2 cellular contexts compared by ENCODE assay signal in the genomic region with DNA sequence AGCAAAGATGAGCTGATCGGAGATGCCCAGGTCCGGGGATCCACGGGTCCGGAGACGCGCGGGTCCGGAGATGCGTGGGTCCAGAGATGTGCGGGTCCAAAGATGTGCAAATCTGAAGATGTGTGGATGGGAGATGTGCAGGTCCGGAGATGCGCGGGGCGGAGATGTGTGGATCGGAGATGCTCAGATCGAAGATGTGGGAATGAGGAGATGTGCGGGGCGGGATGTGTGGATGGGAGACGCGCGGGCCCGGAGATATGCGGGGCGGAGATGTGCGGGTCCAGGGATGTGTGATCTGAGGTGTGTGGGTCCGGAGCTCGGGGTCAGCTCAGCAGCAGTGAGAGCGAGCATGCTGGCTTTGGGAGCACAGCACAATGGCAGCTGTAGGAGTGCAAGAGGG.
TF ChIP-seq lines count a peak whose summit lies in the region.

No MANE protein-coding gene starts in this region.

TF ChIP-seq in HepG2, 621 proteins besides CTCF, POLR2A, EP300 and RAD21:
- TF ChIP-seq, protein P1, sequence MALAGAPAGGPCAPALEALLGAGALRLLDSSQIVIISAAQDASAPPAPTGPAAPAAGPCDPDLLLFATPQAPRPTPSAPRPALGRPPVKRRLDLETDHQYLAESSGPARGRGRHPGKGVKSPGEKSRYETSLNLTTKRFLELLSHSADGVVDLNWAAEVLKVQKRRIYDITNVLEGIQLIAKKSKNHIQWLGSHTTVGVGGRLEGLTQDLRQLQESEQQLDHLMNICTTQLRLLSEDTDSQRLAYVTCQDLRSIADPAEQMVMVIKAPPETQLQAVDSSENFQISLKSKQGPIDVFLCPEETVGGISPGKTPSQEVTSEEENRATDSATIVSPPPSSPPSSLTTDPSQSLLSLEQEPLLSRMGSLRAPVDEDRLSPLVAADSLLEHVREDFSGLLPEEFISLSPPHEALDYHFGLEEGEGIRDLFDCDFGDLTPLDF (CRISPR knock-in tag; IDR thresholded peaks at IDR 0.05), result no peak
- TF ChIP-seq CHD4 (IDR thresholded peaks at IDR 0.05; ENCODE audit: borderline replicate concordance, low read length) (no peak), AGO2 (optimal IDR thresholded peaks at IDR 0.05; ENCODE audit: low read depth, low read length) (peak; percentile 47)
- TF ChIP-seq, protein P2, sequence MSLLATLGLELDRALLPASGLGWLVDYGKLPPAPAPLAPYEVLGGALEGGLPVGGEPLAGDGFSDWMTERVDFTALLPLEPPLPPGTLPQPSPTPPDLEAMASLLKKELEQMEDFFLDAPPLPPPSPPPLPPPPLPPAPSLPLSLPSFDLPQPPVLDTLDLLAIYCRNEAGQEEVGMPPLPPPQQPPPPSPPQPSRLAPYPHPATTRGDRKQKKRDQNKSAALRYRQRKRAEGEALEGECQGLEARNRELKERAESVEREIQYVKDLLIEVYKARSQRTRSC (CRISPR knock-in tag; IDR thresholded peaks at IDR 0.05; ENCODE audit: low read depth), result no peak

TF ChIP-seq in H1, 55 proteins besides CTCF, POLR2A, EP300 and RAD21:
- TF ChIP-seq NRF1 (IDR thresholded peaks at IDR 0.05; ENCODE audit: low read depth, low read length) (no peak), CBX8 (IDR thresholded peaks at IDR 0.05; ENCODE audit: borderline replicate concordance, low read depth, low read length) (no peak), EZH2 (IDR thresholded peaks at IDR 0.05; ENCODE audit: low read depth, low read length, severe bottlenecking) (no peak), NANOG (IDR thresholded peaks at IDR 0.05; ENCODE audit: insufficient read depth, low read depth, low read length, poor library complexity, severe bottlenecking) (no peak), SP1 (IDR thresholded peaks at IDR 0.05; ENCODE audit: low read depth, low read length) (no peak), RFX5 (IDR thresholded peaks at IDR 0.05; ENCODE audit: borderline replicate concordance, low read depth, low read length) (no peak), YY1 (IDR thresholded peaks at IDR 0.05; ENCODE audit: low read depth, low read length) (no peak), SRF (IDR thresholded peaks at IDR 0.05; ENCODE audit: low read depth, low read length) (no peak), CBX5 (IDR thresholded peaks at IDR 0.05; ENCODE audit: low read depth, low read length) (no peak), CHD1 (IDR thresholded peaks at IDR 0.05; ENCODE audit: low read depth, low read length) (no peak), KDM1A (IDR thresholded peaks at IDR 0.05; ENCODE audit: borderline replicate concordance, low read length) (no peak), FOSL1 (IDR thresholded peaks at IDR 0.05; ENCODE audit: insufficient read depth, low read depth, low read length) (no peak), TEAD4 (IDR thresholded peaks at IDR 0.05; ENCODE audit: low read depth, low read length) (no peak)
- TF ChIP-seq, protein P3, sequence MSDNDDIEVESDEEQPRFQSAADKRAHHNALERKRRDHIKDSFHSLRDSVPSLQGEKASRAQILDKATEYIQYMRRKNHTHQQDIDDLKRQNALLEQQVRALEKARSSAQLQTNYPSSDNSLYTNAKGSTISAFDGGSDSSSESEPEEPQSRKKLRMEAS (IDR thresholded peaks at IDR 0.05), result no peak
TF ChIP-seq in H1: peak in this region for 0.
